ENCODE assay signal across 8 cellular contexts in genomic region chr4:41887821-41888699, GRCh38.
DNase-seq lines count a peak whose midpoint lies in the region; ATAC-seq and TF ChIP-seq lines count a peak whose summit lies in the region.

No MANE protein-coding gene starts in this region.

- peak; percentile 93 for TF ChIP-seq CTCF in NB4 (IDR thresholded peaks at IDR 0.05; ENCODE audit: low read depth, low read length)

- no peak overlapping the region for H3K4me3 ChIP-seq in NB4 (ENCODE audit: low read depth, low read length)

- TF ChIP-seq POLR2A in NB4 (IDR thresholded peaks at IDR 0.05; ENCODE audit: extremely low read depth, insufficient read length) = no peak

- peak; percentile 36 for DNase-seq in activated gamma-delta T cell treated with Interleukin-2 at 50 U/mL for 16 hours
- no peak for DNase-seq in activated gamma-delta T cell (lab: John Stamatoyannopoulos, UW)
- DNase-seq in NB4 (ENCODE audit: low read depth) = peak; percentile 71
- peak; percentile 15 to 32 for DNase-seq in activated CD4-positive, alpha-beta T cell treated with anti-CD3 and anti-CD28 coated beads, Interleukin-2, amount 50 U/mL, for 4 hours
- peak; percentile 53 for DNase-seq in globus pallidus (ENCODE audit: low spot score)
- peak; percentile 56 for DNase-seq in stimulated activated CD4-positive, alpha-beta T cell treated with anti-CD3 and anti-CD28 coated beads, Interleukin-4, amount 100 ng/mL, for 24 hours

- no peak for ATAC-seq in GM21825 (IDR thresholded peaks at IDR 0.05; ENCODE audit: unreplicated experiment)
- no peak for ATAC-seq in HG03378 (IDR thresholded peaks at IDR 0.05; ENCODE audit: unreplicated experiment)
